5 cellular contexts compared by ENCODE assay signal in the genomic region with DNA sequence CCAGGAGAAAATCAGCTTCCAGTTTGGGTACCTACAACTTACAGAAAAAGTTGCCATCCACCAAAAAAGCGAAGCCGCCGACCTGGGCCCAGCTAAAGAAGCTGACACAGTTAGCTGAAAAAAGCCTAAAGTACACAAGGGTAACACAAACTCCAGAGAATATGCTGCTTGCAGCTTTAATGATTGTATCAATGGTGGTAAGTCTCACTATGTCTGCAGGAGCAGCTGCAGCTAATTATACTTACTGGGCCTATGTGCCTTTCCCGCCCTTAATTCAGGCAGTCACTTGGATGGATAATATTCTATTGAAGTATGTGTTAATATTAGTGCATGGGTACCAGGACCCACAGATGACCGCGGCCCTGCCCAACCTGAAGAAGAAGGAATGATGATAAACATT. TPM values are rescaled to one million over a fixed set of nuclear protein-coding genes. Genes with fewer than 3 reads are reported as not detected.
A peak's percentile ranks its signal among the peaks of the same experiment; 100 is the strongest.
DNase-seq lines count a peak whose midpoint lies in the region; FAIRE-seq and TF ChIP-seq lines count a peak whose summit lies in the region.
"Not testable (repeated sequence)": the region's sequence is repeated elsewhere in the genome, so short reads cannot be mapped to it uniquely, and the experiment has no call there.

No MANE protein-coding gene starts in this region.

- peaks cover 17% of the 10 kb centered on the region for H3K36me3 Mint-ChIP-seq in nephron (ENCODE audit: low read depth)

- not testable (repeated sequence) for H4K20me1 ChIP-seq in SK-N-SH (ENCODE audit: insufficient read depth)

- not testable (repeated sequence) for H3K4me1 ChIP-seq in SK-N-SH (ENCODE audit: control insufficient read depth in 1 of 2, insufficient read depth in 2 of 2, low read depth in 1 of 2, low read length in 1 of 2); kidney (ENCODE audit: control insufficient read depth in 1 of 2, insufficient read depth in 1 of 2, low read depth in 1 of 2, low read length in 2 of 2)

- H3K9me2 ChIP-seq in SK-N-SH = not testable (repeated sequence)

- not testable (repeated sequence) for H3K9me3 ChIP-seq in SK-N-SH; kidney (ENCODE audit: control insufficient read depth in 1 of 2, low read length in 2 of 2)

- H2AFZ ChIP-seq in SK-N-SH (ENCODE audit: low read depth) = not testable (repeated sequence)

- H3K27me3 Mint-ChIP-seq in nephron (ENCODE audit: low read depth) = not testable (repeated sequence)

- not testable (repeated sequence) for H3K27me3 ChIP-seq in SK-N-SH (ENCODE audit: insufficient read depth)

- not testable (repeated sequence) for H3K4me3 Mint-ChIP-seq in nephron

- WGBS in SK-N-SH (ENCODE audit: low lambda C conversion rate) = 92% methylated on average over 6 of the region's 6 CpGs

- H3F3A ChIP-seq in SK-N-SH (replicated peaks; ENCODE audit: insufficient read depth) = not testable (repeated sequence)

- POLR2A ChIA-PET in SK-N-SH (lab: Yijun Ruan, JAX) = not testable (repeated sequence)

- CTCF ChIA-PET in SK-N-SH (lab: Yijun Ruan, JAX) = interaction anchor here (3.1 to 6.1 kb wide), 3 partner anchors 9 to 72 kb away, joined by 11 to 73 read pairs (median 34); no protein-coding TSS in a partner anchor

- intact Hi-C loops in kidney (cut with DNase I) = not testable (repeated sequence)

- TF ChIP-seq RAD21 in SK-N-SH (IDR thresholded peaks at IDR 0.05; ENCODE audit: low read length) = not testable (repeated sequence)

- peak; percentile 14 for DNase-seq in NCI-H82 (lab: John Stamatoyannopoulos, UW)
- not testable (repeated sequence) for DNase-seq in SK-N-SH
- peak; percentile 29 for DNase-seq in kidney

- H3K27ac ChIP-seq in SK-N-SH (ENCODE audit: low read depth in 2 of 2, low read length in 1 of 2) (peak overlapping the region in 1 of 2 experiments; percentile 55; a peak in 1 of 4 replicates), VCaP (peak overlapping the region; percentile 91)
- not testable (repeated sequence) for H3K27ac ChIP-seq in kidney (ENCODE audit: low read depth in 2 of 2, low read length in 2 of 2)

- not testable (repeated sequence) for H3K36me3 ChIP-seq in SK-N-SH (replicated peaks in 1 of 2; ENCODE audit: control insufficient read depth in 1 of 2, insufficient read depth in 2 of 2, low read length in 1 of 2); kidney (ENCODE audit: control insufficient read depth in 1 of 2, insufficient read depth in 2 of 2, low read length in 2 of 2)

- not testable (repeated sequence) for FAIRE-seq in kidney (lab: Jason Lieb, UNC)

- not testable (repeated sequence) for H3K9ac ChIP-seq in SK-N-SH; kidney (ENCODE audit: low read length in 2 of 2)

- H3K79me2 ChIP-seq in SK-N-SH (ENCODE audit: insufficient read depth) = not testable (repeated sequence)

- not testable (repeated sequence) for TF ChIP-seq CTCF in SK-N-SH (IDR thresholded peaks at IDR 0.05); VCaP (conservative IDR thresholded peaks at IDR 0.05); kidney (IDR thresholded peaks at IDR 0.05; ENCODE audit: borderline replicate concordance, extremely low read depth, insufficient read depth); nephron (IDR thresholded peaks at IDR 0.05; ENCODE audit: unreplicated experiment in 3 of 3)

- peaks cover 12% of the 10 kb centered on the region for H3K9me3 Mint-ChIP-seq in nephron

- H3K4me2 ChIP-seq in SK-N-SH = not testable (repeated sequence)

- peak overlapping the region; percentile 29 to 52 (median 34) for H3K27ac Mint-ChIP-seq in nephron

- H3K4me3 ChIP-seq in SK-N-SH (ENCODE audit: low read depth in 2 of 2, low read length in 1 of 2); kidney (ENCODE audit: low read length in 2 of 2): not testable (repeated sequence)

- TF ChIP-seq EP300 in SK-N-SH (IDR thresholded peaks at IDR 0.05; ENCODE audit: borderline replicate concordance in 1 of 2, low read depth in 1 of 2, low read length in 1 of 2) = not testable (repeated sequence)

- peaks cover 38% of the 10 kb centered on the region for H3K4me1 Mint-ChIP-seq in nephron

TF ChIP-seq in SK-N-SH, 30 proteins besides CTCF, POLR2A, EP300 and RAD21:
- peak; percentile 10; the same call in 1 of the 2 replicates for TF ChIP-seq GATA2 (CRISPR knock-in tag; IDR thresholded peaks at IDR 0.05)
TF ChIP-seq in SK-N-SH: peak in this region for 1; not testable (repeated sequence) for 29.

RNA-seq across cellular contexts. Expression of a gene that starts 24.9 kb away (rescaled TPM):
- polyA plus RNA-seq in SK-N-SH (2012; rRNA removed) = 43.5 and 44.2 TPM in 2 replicates
- polyA plus RNA-seq in SK-N-SH (2012; cell fraction: cytosol; rRNA removed) = 16.0 and 25.7 TPM in 2 replicates
- polyA plus RNA-seq in SK-N-SH (2012; cell fraction: nucleus; rRNA removed) = 134 and 140 TPM in 2 replicates
- 42.0 TPM for total RNA-seq in kidney
- 56.8 TPM for polyA plus RNA-seq in kidney (ENCODE audit: insufficient read depth, low read depth, low replicate concordance)

RNA-seq across cellular contexts. Expression of a gene that starts 27.3 kb away (rescaled TPM):
- polyA plus RNA-seq in SK-N-SH (2012; rRNA removed) (9.4 and 13.3 TPM in 2 replicates), kidney (ENCODE audit: insufficient read depth, low read depth, low replicate concordance) (17.0 TPM)
- polyA plus RNA-seq in SK-N-SH (2012; cell fraction: cytosol; rRNA removed) = 5.8 and 7.4 TPM in 2 replicates
- 44.4 and 51.5 TPM in 2 replicates for polyA plus RNA-seq in SK-N-SH (2012; cell fraction: nucleus; rRNA removed)
- 5.1 TPM for total RNA-seq in kidney

RNA-seq across cellular contexts. Expression of a gene that starts 27.5 kb away (rescaled TPM):
- polyA plus RNA-seq in SK-N-SH (2012; rRNA removed) (28.6 and 30.4 TPM in 2 replicates), kidney (ENCODE audit: insufficient read depth, low read depth, low replicate concordance) (18.5 TPM)
- 17.5 and 25.6 TPM in 2 replicates for polyA plus RNA-seq in SK-N-SH (2012; cell fraction: cytosol; rRNA removed)
- polyA plus RNA-seq in SK-N-SH (2012; cell fraction: nucleus; rRNA removed) = 20.1 and 21.2 TPM in 2 replicates
- total RNA-seq in kidney = 37.4 TPM

RNA-seq across cellular contexts. Expression of a gene that starts 36.2 kb away (rescaled TPM):
- polyA plus RNA-seq in SK-N-SH (2012; rRNA removed) (22.2 and 26.6 TPM in 2 replicates), kidney (ENCODE audit: insufficient read depth, low read depth, low replicate concordance) (59.9 TPM)
- 12.0 and 18.7 TPM in 2 replicates for polyA plus RNA-seq in SK-N-SH (2012; cell fraction: cytosol; rRNA removed)
- polyA plus RNA-seq in SK-N-SH (2012; cell fraction: nucleus; rRNA removed) = 13.7 and 23.5 TPM in 2 replicates
- 20.6 TPM for total RNA-seq in kidney
